ENCODE assay signal across 14 cellular contexts in genomic region chr2:11071939-11072338, GRCh38.
DNase-seq lines count a peak whose midpoint lies in the region; ATAC-seq and TF ChIP-seq lines count a peak whose summit lies in the region.
"Had no signal": no experiment of that assay in that cellular context is flagged by ENCODE, and none has a peak within 500 bp of the region (broad histone marks: within the 10 kb centered on the region; RNA-seq: fewer than 3 reads in every experiment).

No MANE protein-coding gene starts in this region.

- H3K4me2 ChIP-seq in GM23248 (ENCODE audit: unreplicated experiment) (no peak overlapping the region), IMR-90 (ENCODE audit: low read depth, low read length) (no peak overlapping the region), OCI-LY3 (ENCODE audit: low read length) (peak overlapping the region; percentile 89)
- H3K4me2 ChIP-seq: KMS-11 had no signal

- H2AFZ ChIP-seq in GM23248 (peak overlapping the region; percentile 72; the same call in 1 of the 2 replicates), IMR-90 (replicated peaks; ENCODE audit: low read length, poor library complexity) (no peak overlapping the region), OCI-LY3 (ENCODE audit: low read depth, low read length) (0 out of 2 replicates have a peak overlapping the region, but pooled peaks have one; percentile 43)

- peaks cover 3% of the 10 kb centered on the region for H3K27me3 Mint-ChIP-seq in glutamatergic neuron (ENCODE audit: unreplicated experiment)

- no TSS peak for BruUV-seq in IMR-90 (replicated peaks; lab: Mats Ljungman, UMichigan)

- H3K27ac ChIP-seq in GM23248 (no peak overlapping the region), IMR-90 (ENCODE audit: insufficient read depth, low read length) (no peak overlapping the region), OCI-LY3 (ENCODE audit: low read length) (peak overlapping the region; percentile 95), lung (ENCODE audit: low read depth in 1 of 2, low read length in 1 of 2) (no peak overlapping the region), dorsolateral prefrontal cortex (no peak overlapping the region)
- H3K27ac ChIP-seq: KMS-11 had no signal

- H3K4me1 Mint-ChIP-seq in glutamatergic neuron (ENCODE audit: low read depth, unreplicated experiment): peaks cover 4% of the 10 kb centered on the region

- H2AK5ac ChIP-seq in IMR-90 (ENCODE audit: low read depth, low read length): no peak overlapping the region

- no peaks in the 10 kb centered on the region for H3K36me3 Mint-ChIP-seq in glutamatergic neuron (ENCODE audit: unreplicated experiment)
- H3K36me3 Mint-ChIP-seq: CD14-positive monocyte; CD4-positive, alpha-beta memory T cell had no signal

- peak overlapping the region; percentile 93; the same call in 1 of the 2 replicates for H2BK20ac ChIP-seq in IMR-90 (ENCODE audit: low read depth, low read length)

- H3K79me2 ChIP-seq in GM23248 (ENCODE audit: insufficient read depth): no peaks in the 10 kb centered on the region
- H3K79me2 ChIP-seq in OCI-LY3 (ENCODE audit: low read length): no peaks in the 10 kb centered on the region

- H3K27ac Mint-ChIP-seq in glutamatergic neuron (ENCODE audit: unreplicated experiment): no peak overlapping the region
- H3K27ac Mint-ChIP-seq: CD14-positive monocyte had no signal

- no peak overlapping the region for H4K5ac ChIP-seq in IMR-90 (ENCODE audit: low read depth, low read length)

- POLR2A ChIA-PET in IMR-90 (lab: Charles Lee; ENCODE audit: unreplicated experiment): no interaction called here

- H3K18ac ChIP-seq in IMR-90 (ENCODE audit: low read depth, low read length): no peak overlapping the region

- peaks cover 14% of the 10 kb centered on the region for H3K9me1 ChIP-seq in IMR-90 (ENCODE audit: insufficient read depth, low read length)

- peaks cover 9% of the 10 kb centered on the region for H3K9me3 Mint-ChIP-seq in glutamatergic neuron (ENCODE audit: unreplicated experiment)

- H3F3A ChIP-seq in GM23248 (ENCODE audit: insufficient read depth): no peaks in the 10 kb centered on the region

- in situ Hi-C loops in GM23248 (cut with MboI): no loop called here
- in situ Hi-C loops in IMR-90 (cut with MboI; ENCODE audit: low sequenced_read_pairs): no loop called here

- DNase-seq in GM23248: no peak
- DNase-seq in IMR-90: no peak
- DNase-seq in lung (ENCODE audit: low spot score): peak; percentile 7
- DNase-seq in iPS-NIHi11 (ENCODE audit: low spot score): no peak
- no peak for DNase-seq in glutamatergic neuron
- DNase-seq in dorsolateral prefrontal cortex: no peak
- DNase-seq: ACHN; AML-193; Calu3; CD4-positive, alpha-beta memory T cell; DMS79 treated with DMSO at 0.1 percent for 48 hours had no signal

- dilution Hi-C loops in IMR-90 (cut with HindIII; ENCODE audit: low sequenced_read_pairs, unreplicated experiment): no loop called here

- TF ChIP-seq CTCF in IMR-90 (conservative IDR thresholded peaks at IDR 0.05; ENCODE audit: low read depth, low read length): no peak
- TF ChIP-seq CTCF in OCI-LY3 (IDR thresholded peaks at IDR 0.05; ENCODE audit: low read depth, low read length): no peak
- no peak for TF ChIP-seq CTCF in lung (IDR thresholded peaks at IDR 0.05; ENCODE audit: control extremely low read depth, extremely low read depth)
- no peak for TF ChIP-seq CTCF in glutamatergic neuron (IDR thresholded peaks at IDR 0.05; ENCODE audit: partially characterized antibody, unreplicated experiment)
- no peak for TF ChIP-seq CTCF in dorsolateral prefrontal cortex (IDR thresholded peaks at IDR 0.05 in 54 of 56, conservative IDR thresholded peaks at IDR 0.05 in 2 of 56; ENCODE audit: low read depth in 1 of 56, partially characterized antibody in 56 of 56)

- no peak overlapping the region for H3K56ac ChIP-seq in IMR-90 (ENCODE audit: extremely low read depth, insufficient read depth, low read length)

- H3K23ac ChIP-seq in IMR-90 (ENCODE audit: low read depth, low read length): no peak overlapping the region

- H2BK5ac ChIP-seq in IMR-90 (ENCODE audit: low read depth, low read length, poor library complexity, severe bottlenecking): no peak overlapping the region

- no peaks in the 10 kb centered on the region for H3K27me3 ChIP-seq in GM23248 (replicated peaks; ENCODE audit: insufficient read depth)
- H3K27me3 ChIP-seq in IMR-90 (ENCODE audit: control insufficient read depth, insufficient read depth, low read length): no peaks in the 10 kb centered on the region
- H3K27me3 ChIP-seq in OCI-LY3 (ENCODE audit: low read depth, low read length): no peaks in the 10 kb centered on the region
- no peaks in the 10 kb centered on the region for H3K27me3 ChIP-seq in lung (ENCODE audit: control insufficient read depth, insufficient read depth)
- H3K27me3 ChIP-seq in dorsolateral prefrontal cortex: peaks cover 0 to 15% (median 0%) of the 10 kb centered on the region in 45 donors

- no peak for TF ChIP-seq POLR2A in IMR-90 (IDR thresholded peaks at IDR 0.05; ENCODE audit: low read depth, low read length)

- WGBS in GM23248 (ENCODE audit: low coverage in 1 of 2, low lambda C conversion rate in 2 of 2, missing lambda C conversion rate in 2 of 2), 2 experiments: 94 to 96% methylated on average over 2 of the region's 2 CpGs
- WGBS in IMR-90 (ENCODE audit: extremely low coverage in 2 of 2, insufficient read length in 1 of 2), 2 experiments: no CpG with 5 or more reads among the region's 2 CpGs
- WGBS in lung, 2 donors: 90 to 93% methylated on average over 2 of the region's 2 CpGs

- H3K9ac ChIP-seq in GM23248: no peak overlapping the region
- H3K9ac ChIP-seq in IMR-90 (ENCODE audit: low read depth, low read length): no peak overlapping the region
- H3K9ac ChIP-seq in OCI-LY3 (ENCODE audit: low read length): peak overlapping the region; percentile 87
- H3K9ac ChIP-seq: KMS-11 had no signal

- no peak overlapping the region for H3K14ac ChIP-seq in IMR-90 (replicated peaks; ENCODE audit: low read depth, low read length)

- H2BK120ac ChIP-seq in IMR-90 (ENCODE audit: low read depth, low read length): peak overlapping the region; percentile 98

- H3K36me3 ChIP-seq in GM23248 (ENCODE audit: low read depth) (no peaks in the 10 kb centered on the region), IMR-90 (ENCODE audit: control insufficient read depth, insufficient read depth, low read length) (no peaks in the 10 kb centered on the region), OCI-LY3 (replicated peaks; ENCODE audit: low read depth, low read length) (no peaks in the 10 kb centered on the region), lung (ENCODE audit: control insufficient read depth in 2 of 2, insufficient read depth in 2 of 2, low read length in 2 of 2) (no peaks in the 10 kb centered on the region)

- H3K9me3 ChIP-seq in GM23248 (ENCODE audit: low read depth): no peaks in the 10 kb centered on the region
- H3K9me3 ChIP-seq in IMR-90 (ENCODE audit: control insufficient read depth, insufficient read depth, low read length): no peaks in the 10 kb centered on the region
- H3K9me3 ChIP-seq in OCI-LY3 (ENCODE audit: insufficient read depth, low read length): no peaks in the 10 kb centered on the region
- peaks cover 0 to 6% of the 10 kb centered on the region in 2 donors for H3K9me3 ChIP-seq in lung (ENCODE audit: control insufficient read depth in 2 of 2, insufficient read depth in 1 of 2, low read length in 1 of 2)

- no peak for TF ChIP-seq RAD21 in IMR-90 (IDR thresholded peaks at IDR 0.05; ENCODE audit: low read length)

- H4K20me1 ChIP-seq in GM23248 (ENCODE audit: insufficient read depth) (no peaks in the 10 kb centered on the region), IMR-90 (ENCODE audit: insufficient read depth, low read length) (no peaks in the 10 kb centered on the region), OCI-LY3 (ENCODE audit: insufficient read depth, low read length) (no peaks in the 10 kb centered on the region)

- no peak overlapping the region for H3K4me3 Mint-ChIP-seq in glutamatergic neuron (ENCODE audit: unreplicated experiment)

- ATAC-seq in IMR-90 (ENCODE audit: low read depth) (no peak), lung (ENCODE audit: insufficient read depth, low FRiP score) (no peak)

- no peaks in the 10 kb centered on the region for H3K79me1 ChIP-seq in IMR-90 (ENCODE audit: low read depth in 1 of 2, low read length in 2 of 2)

- H2AK9ac ChIP-seq in IMR-90 (replicated peaks; ENCODE audit: low read depth, low read length, poor library complexity): no peak overlapping the region

- 0 out of 3 replicates have a peak overlapping the region, but pooled peaks have one; percentile 28 for H2BK15ac ChIP-seq in IMR-90 (ENCODE audit: low read depth, low read length)

- no peaks in the 10 kb centered on the region for H3K9me2 ChIP-seq in GM23248 (ENCODE audit: insufficient read depth)

- CTCF ChIA-PET in IMR-90 (lab: Yijun Ruan, JAX): interaction anchor here (0.9 kb wide), 1 partner anchor 160 kb away, joined by 3 read pairs; the partner anchor contains the start of gene KCNF1

- peaks cover 9% of the 10 kb centered on the region for H3K4me1 ChIP-seq in GM23248 (ENCODE audit: insufficient read depth)
- peaks cover 12% of the 10 kb centered on the region for H3K4me1 ChIP-seq in IMR-90 (ENCODE audit: control insufficient read depth, insufficient read depth, low read length)
- peaks cover 51% of the 10 kb centered on the region for H3K4me1 ChIP-seq in OCI-LY3 (ENCODE audit: low read length)
- H3K4me1 ChIP-seq in lung (ENCODE audit: control insufficient read depth in 2 of 2, insufficient read depth in 2 of 2, low read length in 2 of 2): peaks cover 0 to 6% of the 10 kb centered on the region in 2 donors

- peak overlapping the region; percentile 52; the same call in 1 of the 2 replicates for H3K4ac ChIP-seq in IMR-90 (ENCODE audit: low read depth, low read length)

- intact Hi-C loops in IMR-90 (cut with micrococcal nuclease): no loop called here
- intact Hi-C loops in dorsolateral prefrontal cortex (cut with DNase I): no loop called here

- no peak overlapping the region for H3K4me3 ChIP-seq in GM23248
- H3K4me3 ChIP-seq in IMR-90 (ENCODE audit: insufficient read depth, low read depth, low read length): no peak overlapping the region
- peak overlapping the region; percentile 58 for H3K4me3 ChIP-seq in OCI-LY3 (ENCODE audit: low read length)
- H3K4me3 ChIP-seq in lung: no peak overlapping the region
- H3K4me3 ChIP-seq in dorsolateral prefrontal cortex: no peak overlapping the region

- 0 out of 4 replicates have a peak overlapping the region, but pooled peaks of 1 of the 2 experiments have one; percentile 99 for H4K8ac ChIP-seq in IMR-90 (ENCODE audit: low read depth in 2 of 2, low read length in 2 of 2)

- H4K91ac ChIP-seq in IMR-90 (ENCODE audit: insufficient read depth, low read depth, low read length): 0 out of 2 replicates have a peak overlapping the region, but pooled peaks have one; percentile 43

TF ChIP-seq in IMR-90, 13 proteins besides CTCF, POLR2A, EP300 and RAD21:
- TF ChIP-seq USF2 (IDR thresholded peaks at IDR 0.05; ENCODE audit: low read depth, low read length) (no peak), MXI1 (IDR thresholded peaks at IDR 0.05; ENCODE audit: borderline replicate concordance, low read depth, low read length) (no peak)
